7 cellular contexts compared by ENCODE assay signal in the genomic region with DNA sequence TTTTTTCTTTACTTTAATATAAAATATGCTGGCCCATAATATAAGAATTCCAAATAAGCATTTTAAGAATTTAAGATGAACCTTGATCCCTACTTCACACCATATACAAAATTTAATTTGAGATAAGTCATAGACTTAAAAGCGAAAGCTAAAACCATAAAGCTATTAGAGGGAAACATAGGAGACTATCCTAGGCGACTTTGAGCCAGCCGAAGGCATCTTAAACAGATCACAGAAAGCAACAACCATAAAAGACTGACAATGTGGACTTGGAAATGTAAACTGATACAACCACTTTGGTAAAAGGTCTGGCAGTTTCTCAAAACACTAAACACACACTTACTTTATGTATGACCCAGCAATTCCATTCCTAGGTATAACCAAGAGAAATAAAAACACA.
"Had no signal": no experiment of that assay in that cellular context is flagged by ENCODE, and none has a peak within 500 bp of the region (broad histone marks: within the 10 kb centered on the region; RNA-seq: fewer than 3 reads in every experiment).

No MANE protein-coding gene starts in this region.

- DNase-seq: H9, HCEC 1CT, IMR-90 had no signal

- FAIRE-seq: H1, H54, HTR-8/SVneo had no signal

- H3K4me3 ChIP-seq: GM23338 had no signal

- ATAC-seq: GM23338 had no signal
